In the genomic region with DNA sequence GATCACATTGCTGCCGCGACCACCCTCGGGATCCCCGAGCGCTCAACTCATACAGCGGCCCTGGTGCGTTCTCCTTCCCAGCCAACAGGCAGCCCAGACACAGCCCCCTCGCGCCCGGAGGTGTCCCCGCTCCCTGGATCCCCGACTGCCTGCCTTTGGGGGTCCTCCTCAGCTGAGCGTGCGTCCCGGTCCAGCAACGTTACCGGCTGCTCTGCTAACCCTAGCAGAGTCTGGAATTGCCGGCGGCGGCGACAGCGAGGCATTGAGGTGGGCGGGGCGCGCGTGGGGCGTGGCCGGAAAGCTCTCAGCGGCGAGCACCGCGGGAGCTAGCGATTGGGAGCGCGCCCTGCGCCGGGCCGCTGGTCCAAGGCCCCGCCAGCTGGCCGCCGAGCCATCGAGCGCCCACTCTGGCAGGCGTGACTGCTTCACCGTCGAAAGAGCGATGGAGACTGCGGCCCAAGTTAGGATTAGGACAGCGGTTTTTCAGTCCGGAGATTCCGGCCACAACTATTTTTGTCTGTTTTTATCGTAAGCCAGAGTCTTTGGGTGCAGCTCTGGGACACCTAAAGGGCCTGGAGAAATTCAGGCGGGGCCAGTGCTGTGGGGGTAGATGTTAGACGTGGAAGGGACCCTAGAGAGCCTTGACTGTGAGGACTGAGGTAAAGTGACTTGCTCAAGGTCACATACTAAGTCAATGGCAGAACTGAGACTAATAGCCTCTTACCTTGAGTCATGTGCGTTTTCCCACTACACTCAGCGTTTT, we compare ENCODE assay signal across 8 cellular contexts. TPM values are rescaled to one million over a fixed set of nuclear protein-coding genes. Genes with fewer than 3 reads are reported as not detected.
DNase-seq lines count a peak whose midpoint lies in the region; ATAC-seq and TF ChIP-seq lines count a peak whose summit lies in the region.

A gene (minus strand): TSS at position 232 of the 763 bp plus-strand sequence. CDS start 17,575 bp downstream, outside the sequence.

- CTCF ChIA-PET in BJ (lab: Yijun Ruan, JAX), result interaction anchor here (0.6 to 1.8 kb wide), 5 partner anchors 8 to 34 kb away, joined by 3 to 10 read pairs (median 3); no protein-coding TSS in a partner anchor

- no peaks in the 10 kb centered on the region for H3K27me3 ChIP-seq in BJ (ENCODE audit: control insufficient read depth, insufficient read depth, low read length)

- peak; percentile 66 for DNase-seq in BJ (ENCODE audit: low read depth)
- peak; percentile 87 for DNase-seq in GM19238 (ENCODE audit: insufficient read length, low spot score)
- peak; percentile 87 for DNase-seq in NCI-H510A (lab: John Stamatoyannopoulos, UW)
- peak; percentile 88 to 91 for DNase-seq in activated CD4-positive, alpha-beta T cell treated with anti-CD3 and anti-CD28 coated beads for 24 hours (ENCODE audit: low read depth in 2 of 2)
- DNase-seq in choroid plexus epithelial cell (ENCODE audit: low read depth), result peak; percentile 98
- DNase-seq in kidney glomerular epithelial cell (lab: John Stamatoyannopoulos, UW), result peak; percentile 97
- peak; percentile 78 to 88 for DNase-seq in stimulated activated CD4-positive, alpha-beta T cell treated with anti-CD3 and anti-CD28 coated beads, Interleukin-15, amount 100 ng/mL, for 48 hours (ENCODE audit: low read depth in 2 of 2)

- H3K4me3 ChIP-seq in BJ (ENCODE audit: low read depth, low read length) (peak within 1 kb of the TSS; percentile 100), choroid plexus epithelial cell (ENCODE audit: low read depth, low read length) (peak within 1 kb of the TSS; percentile 94)

- peak; percentile 40 for TF ChIP-seq CTCF in BJ (IDR thresholded peaks at IDR 0.05; ENCODE audit: insufficient read depth, low read depth, low read length)
- TF ChIP-seq CTCF in choroid plexus epithelial cell (conservative IDR thresholded peaks at IDR 0.05; ENCODE audit: low read depth, low read length), result peak; percentile 33

- ATAC-seq in HG03439 (IDR thresholded peaks at IDR 0.05; ENCODE audit: unreplicated experiment), result peak; percentile 97

- H3K36me3 ChIP-seq in BJ (ENCODE audit: control insufficient read depth, insufficient read depth, low read length), result no peaks in the 10 kb centered on the region

- POLR2A ChIA-PET in BJ (lab: Charles Lee), result interaction anchor here (0.5 to 1.7 kb wide), 5 partner anchors 15 to 1093 kb away, joined by 3 to 7 read pairs (median 3); no protein-coding TSS in a partner anchor

RNA-seq across cellular contexts. Expression of the gene that starts here (rescaled TPM):
- polyA plus RNA-seq in BJ (2011; rRNA removed), result 34.3 and 61.3 TPM in 2 replicates
- 53.9 and 61.5 TPM in 2 replicates for polyA minus RNA-seq in BJ (2011; rRNA and poly(A)+ RNA removed)

Comparison
In these comparisons a context has a peak if more than half of its experiments do, and no peak if none do; other contexts are left out.
1. Peak in every context shown above with its lines: DNase-seq, ATAC-seq and H3K4me3 ChIP-seq.